In the genomic region with DNA sequence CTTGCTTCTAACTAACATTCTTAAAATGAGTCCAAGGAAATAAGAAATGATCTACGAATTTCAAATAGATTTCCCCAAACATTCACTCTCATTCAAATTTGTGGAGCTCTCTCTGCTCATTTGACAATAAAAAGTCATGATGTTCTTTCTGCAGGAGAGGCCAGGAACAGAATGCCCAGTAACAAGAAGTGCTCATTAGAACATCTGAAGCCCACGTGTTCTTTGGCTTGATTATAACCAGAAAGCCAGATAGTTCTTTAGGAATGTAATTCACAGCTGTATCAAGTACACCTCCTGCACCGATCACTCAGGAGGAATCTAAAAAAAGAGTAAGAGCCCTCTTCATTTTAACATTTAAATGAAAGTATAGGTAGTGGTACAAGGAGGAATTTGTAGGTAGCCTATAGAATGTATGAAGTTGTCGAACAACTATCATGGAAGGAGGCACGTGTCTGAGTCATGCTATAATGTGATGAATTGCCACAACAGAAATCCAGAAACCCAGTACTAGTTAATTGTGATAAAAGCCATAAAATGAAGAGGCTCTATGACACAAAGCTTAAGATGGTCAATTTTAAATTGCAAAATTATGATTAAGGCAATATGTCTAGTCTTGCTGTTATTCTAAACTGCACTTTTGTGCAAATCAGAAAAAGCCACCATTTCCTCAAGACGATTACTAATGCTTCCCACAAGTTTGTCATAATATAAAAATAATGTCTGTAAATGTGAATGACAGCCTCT, we compare ENCODE assay signal across 27 cellular contexts. TPM values are rescaled to one million over a fixed set of nuclear protein-coding genes. Genes with fewer than 3 reads are reported as not detected.
"Had no signal": no experiment of that assay in that cellular context is flagged by ENCODE, and none has a peak within 500 bp of the region (broad histone marks: within the 10 kb centered on the region; RNA-seq: fewer than 3 reads in every experiment).

No MANE protein-coding gene starts in this region.

- H3K9me3 Mint-ChIP-seq: activated B cell treated with CpG ODN at 0.5 μM for 24 hours; activated CD4-positive, alpha-beta memory T cell treated with anti-CD3 and anti-CD28 coated beads for 36 hours; activated naive CD8-positive, alpha-beta T cell treated with anti-CD3 and anti-CD28 coated beads, Interleukin-2, amount 10 ng/mL, durations not matched to agents 7 days and 5 days; activated T-helper 1 cell treated with anti-CD3 and anti-CD28 coated beads, Interleukin-12 subunit alpha, Interleukin-12 subunit beta, Interleukin-2, Interleukin-4 antibody, amounts not matched to agents 30 ng/mL and 10 ng/mL and 1 ng/mL, durations not matched to agents 14 hours and 24 hours and 36 hours; memory B cell; neural crest cell had no signal

- ATAC-seq: esophagus mucosa; left lung; mucosa of descending colon; stimulated activated naive CD8-positive, alpha-beta T cell treated with anti-CD3 and anti-CD28 coated beads, Interleukin-15, Interleukin-2, amounts not matched to agents 100 U/mL and 50 U/mL, for 24 hours had no signal

- H3K4me1 Mint-ChIP-seq: activated B cell treated with CpG ODN at 0.5 μM for 24 hours, memory B cell had no signal

- H3K9me3 ChIP-seq: left lung, mucosa of descending colon, tibial nerve had no signal

- H3K27me3 ChIP-seq: brain microvascular endothelial cell, tibial nerve had no signal

- H3K4me1 ChIP-seq: left lung had no signal

- H3K27ac ChIP-seq: brain microvascular endothelial cell, coronary artery, left lung, skin epidermis had no signal

- DNase-seq: activated B cell treated with CpG ODN at 0.5 μM for 24 hours; activated CD4-positive, alpha-beta memory T cell treated with anti-CD3 and anti-CD28 coated beads for 36 hours; activated CD4-positive, alpha-beta T cell treated with anti-CD3 and anti-CD28 coated beads for 4 hours; activated naive CD4-positive, alpha-beta T cell treated with Interleukin-2 at 50 U/mL for 16 hours; activated naive CD8-positive, alpha-beta T cell treated with anti-CD3 and anti-CD28 coated beads, Interleukin-2, amount 10 ng/mL, durations not matched to agents 7 days and 5 days; activated T-cell treated with anti-CD3 and anti-CD28 coated beads for 4 hours; anterior cingulate cortex; brain microvascular endothelial cell; hippocampal formation; kidney; left lung; mucosa of descending colon; naive B cell; stimulated activated naive CD8-positive, alpha-beta T cell treated with anti-CD3 and anti-CD28 coated beads, Interleukin-15, Interleukin-2, amounts not matched to agents 100 U/mL and 50 U/mL, for 24 hours; substantia nigra; T-helper 1 cell; T-helper 9 cell had no signal

- FAIRE-seq: kidney, urothelium cell line had no signal

- H3K36me3 Mint-ChIP-seq: activated CD4-positive, alpha-beta memory T cell treated with anti-CD3 and anti-CD28 coated beads for 36 hours; activated naive CD8-positive, alpha-beta T cell treated with anti-CD3 and anti-CD28 coated beads, Interleukin-2, amount 10 ng/mL, durations not matched to agents 7 days and 5 days; memory B cell; naive B cell had no signal

- H3K36me3 ChIP-seq: left lung had no signal

- H3K4me3 ChIP-seq: coronary artery, left lung, mucosa of descending colon, skin epidermis, tibial nerve had no signal

- H3K27ac Mint-ChIP-seq: activated B cell treated with CpG ODN at 0.5 μM for 24 hours; activated CD4-positive, alpha-beta memory T cell treated with anti-CD3 and anti-CD28 coated beads for 36 hours; activated naive CD8-positive, alpha-beta T cell treated with anti-CD3 and anti-CD28 coated beads, Interleukin-2, amount 10 ng/mL, durations not matched to agents 7 days and 5 days; activated T-helper 1 cell treated with anti-CD3 and anti-CD28 coated beads, Interleukin-12 subunit alpha, Interleukin-12 subunit beta, Interleukin-2, Interleukin-4 antibody, amounts not matched to agents 30 ng/mL and 10 ng/mL and 1 ng/mL, durations not matched to agents 14 hours and 24 hours and 36 hours; memory B cell; naive B cell; progenitor cell of endocrine pancreas had no signal

- H3K4me3 Mint-ChIP-seq: activated B cell treated with CpG ODN at 0.5 μM for 24 hours; activated CD4-positive, alpha-beta memory T cell treated with anti-CD3 and anti-CD28 coated beads for 36 hours; activated naive CD8-positive, alpha-beta T cell treated with anti-CD3 and anti-CD28 coated beads, Interleukin-2, amount 10 ng/mL, durations not matched to agents 7 days and 5 days; activated T-helper 1 cell treated with anti-CD3 and anti-CD28 coated beads, Interleukin-12 subunit alpha, Interleukin-12 subunit beta, Interleukin-2, Interleukin-4 antibody, amounts not matched to agents 30 ng/mL and 10 ng/mL and 1 ng/mL, durations not matched to agents 14 hours and 24 hours and 36 hours; memory B cell; naive B cell; neural crest cell had no signal

RNA-seq across cellular contexts. Expression of gene MEDAG, which starts 12.8 kb away (rescaled TPM):
- total RNA-seq: activated B cell treated with CpG ODN at 0.5 μM for 24 hours; activated CD4-positive, alpha-beta memory T cell treated with anti-CD3 and anti-CD28 coated beads for 36 hours; activated naive CD8-positive, alpha-beta T cell treated with anti-CD3 and anti-CD28 coated beads, Interleukin-2, amount 10 ng/mL, durations not matched to agents 7 days and 5 days; activated T-helper 1 cell treated with anti-CD3 and anti-CD28 coated beads, Interleukin-12 subunit alpha, Interleukin-12 subunit beta, Interleukin-2, Interleukin-4 antibody, amounts not matched to agents 30 ng/mL and 10 ng/mL and 1 ng/mL, durations not matched to agents 14 hours and 24 hours and 36 hours; neural crest cell; progenitor cell of endocrine pancreas had no signal

RNA-seq across cellular contexts. Expression of gene TEX26, which starts 13.6 kb away (rescaled TPM):
- total RNA-seq: activated B cell treated with CpG ODN at 0.5 μM for 24 hours; activated CD4-positive, alpha-beta memory T cell treated with anti-CD3 and anti-CD28 coated beads for 36 hours; activated naive CD8-positive, alpha-beta T cell treated with anti-CD3 and anti-CD28 coated beads, Interleukin-2, amount 10 ng/mL, durations not matched to agents 7 days and 5 days; activated T-helper 1 cell treated with anti-CD3 and anti-CD28 coated beads, Interleukin-12 subunit alpha, Interleukin-12 subunit beta, Interleukin-2, Interleukin-4 antibody, amounts not matched to agents 30 ng/mL and 10 ng/mL and 1 ng/mL, durations not matched to agents 14 hours and 24 hours and 36 hours; esophagus mucosa; kidney; mucosa of descending colon; neural crest cell; osteoblast; progenitor cell of endocrine pancreas; tibial nerve had no signal
